ENCODE assay signal across 23 cellular contexts in genomic region chrX:24805201-24805600, GRCh38.
"Had no signal": no experiment of that assay in that cellular context is flagged by ENCODE, and none has a peak within 500 bp of the region (broad histone marks: within the 10 kb centered on the region; RNA-seq: fewer than 3 reads in every experiment).

No MANE protein-coding gene starts in this region.

- H3K36me3 ChIP-seq: adrenal gland, left ventricle myocardium inferior, sigmoid colon, tibial nerve had no signal

- H3K27me3 ChIP-seq: adrenal gland, sigmoid colon, tibial nerve had no signal

- H3K4me3 ChIP-seq: adrenal gland, left ventricle myocardium inferior, lung, sigmoid colon, tibial nerve had no signal

- ATAC-seq: effector memory CD8-positive, alpha-beta T cell; esophagus mucosa; stimulated activated naive B cell treated with anti-CD40 and anti-IgM and Interleukin-4, amounts not matched to agents 10 μg/mL and 1 μg/mL and 100 μg/mL, for 72 hours had no signal

- DNase-seq: activated CD4-positive, alpha-beta T cell treated with anti-CD3 and anti-CD28 coated beads for 4 hours; activated CD4-positive, alpha-beta T cell treated with anti-CD3 and anti-CD28 coated beads, Interleukin-2, amount 50 U/mL, for 4 hours; activated effector memory CD4-positive, alpha-beta T cell treated with anti-CD3 and anti-CD28 coated beads, Interleukin-2, amount 50 U/mL, for 16 hours; activated naive CD4-positive, alpha-beta T cell treated with anti-CD3 and anti-CD28 coated beads for 36 hours; activated naive CD8-positive, alpha-beta T cell treated with anti-CD3 and anti-CD28 coated beads for 36 hours; adrenal gland; aorta; cortex of kidney; effector memory CD8-positive, alpha-beta T cell; left ventricle myocardium inferior; mesendoderm; natural killer cell; retina; sigmoid colon; stimulated activated CD4-positive, alpha-beta T cell treated with anti-CD3 and anti-CD28 coated beads, Interleukin-15, amount 100 ng/mL, for 24 hours; stimulated activated CD4-positive, alpha-beta T cell treated with anti-CD3 and anti-CD28 coated beads, Interleukin-2, amount 100 ng/mL, for 24 hours; stimulated activated naive B cell treated with anti-CD40 and anti-IgM and Interleukin-4, amounts not matched to agents 10 μg/mL and 1 μg/mL and 100 μg/mL, for 72 hours had no signal

- H3K27ac ChIP-seq: adrenal gland, left ventricle myocardium inferior, sigmoid colon, tibial nerve, VCaP had no signal

- H3K9me3 ChIP-seq: adrenal gland, left ventricle myocardium inferior, sigmoid colon, tibial nerve had no signal

- FAIRE-seq: endothelial cell of umbilical vein, TTC549 had no signal

- H3K4me1 ChIP-seq: adrenal gland, sigmoid colon, tibial nerve had no signal
